Comparison of ENCODE assay signal across 1 cellular context in genomic region chr1:58802640-58803476, GRCh38.
TF ChIP-seq lines count a peak whose summit lies in the region.

No MANE protein-coding gene starts in this region.

TF ChIP-seq in HepG2, 621 proteins besides CTCF, POLR2A, EP300 and RAD21 (continued from another document):
- TF ChIP-seq, protein P1, sequence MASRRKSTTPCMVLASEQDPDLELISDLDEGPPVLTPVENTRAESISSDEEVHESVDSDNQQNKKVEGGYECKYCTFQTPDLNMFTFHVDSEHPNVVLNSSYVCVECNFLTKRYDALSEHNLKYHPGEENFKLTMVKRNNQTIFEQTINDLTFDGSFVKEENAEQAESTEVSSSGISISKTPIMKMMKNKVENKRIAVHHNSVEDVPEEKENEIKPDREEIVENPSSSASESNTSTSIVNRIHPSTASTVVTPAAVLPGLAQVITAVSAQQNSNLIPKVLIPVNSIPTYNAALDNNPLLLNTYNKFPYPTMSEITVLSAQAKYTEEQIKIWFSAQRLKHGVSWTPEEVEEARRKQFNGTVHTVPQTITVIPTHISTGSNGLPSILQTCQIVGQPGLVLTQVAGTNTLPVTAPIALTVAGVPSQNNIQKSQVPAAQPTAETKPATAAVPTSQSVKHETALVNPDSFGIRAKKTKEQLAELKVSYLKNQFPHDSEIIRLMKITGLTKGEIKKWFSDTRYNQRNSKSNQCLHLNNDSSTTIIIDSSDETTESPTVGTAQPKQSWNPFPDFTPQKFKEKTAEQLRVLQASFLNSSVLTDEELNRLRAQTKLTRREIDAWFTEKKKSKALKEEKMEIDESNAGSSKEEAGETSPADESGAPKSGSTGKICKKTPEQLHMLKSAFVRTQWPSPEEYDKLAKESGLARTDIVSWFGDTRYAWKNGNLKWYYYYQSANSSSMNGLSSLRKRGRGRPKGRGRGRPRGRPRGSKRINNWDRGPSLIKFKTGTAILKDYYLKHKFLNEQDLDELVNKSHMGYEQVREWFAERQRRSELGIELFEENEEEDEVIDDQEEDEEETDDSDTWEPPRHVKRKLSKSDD (CRISPR knock-in tag; IDR thresholded peaks at IDR 0.05; ENCODE audit: low read depth), result no peak
- no peak for TF ChIP-seq MYNN (CRISPR knock-in tag; IDR thresholded peaks at IDR 0.05; ENCODE audit: low read depth)
- TF ChIP-seq ZNF569 (CRISPR knock-in tag; IDR thresholded peaks at IDR 0.05; ENCODE audit: borderline replicate concordance), result no peak
- TF ChIP-seq CREB1 (IDR thresholded peaks at IDR 0.05), result peak; percentile 75
- no peak for TF ChIP-seq CREB1 (CRISPR knock-in tag; IDR thresholded peaks at IDR 0.05)
- TF ChIP-seq ZSCAN12 (CRISPR knock-in tag; IDR thresholded peaks at IDR 0.05), result no peak
- TF ChIP-seq DBP (CRISPR knock-in tag; IDR thresholded peaks at IDR 0.05; ENCODE audit: not compliant biosample characterization), result no peak
- TF ChIP-seq GMEB2 (CRISPR knock-in tag; IDR thresholded peaks at IDR 0.05; ENCODE audit: low read depth), result no peak
- no peak for TF ChIP-seq TFE3 (CRISPR knock-in tag; IDR thresholded peaks at IDR 0.05)
- peak; percentile 28; the same call in 1 of the 2 replicates for TF ChIP-seq RXRB (CRISPR knock-in tag; IDR thresholded peaks at IDR 0.05; ENCODE audit: borderline replicate concordance)
- TF ChIP-seq SP5 (CRISPR knock-in tag; IDR thresholded peaks at IDR 0.05; ENCODE audit: borderline replicate concordance, low read depth), result no peak
- no peak for TF ChIP-seq KMT2B (CRISPR knock-in tag; IDR thresholded peaks at IDR 0.05)
- no peak for TF ChIP-seq KDM3A (CRISPR knock-in tag; IDR thresholded peaks at IDR 0.05; ENCODE audit: low read depth)
- TF ChIP-seq MED13 (CRISPR knock-in tag; IDR thresholded peaks at IDR 0.05), result no peak
- TF ChIP-seq PPARG (CRISPR knock-in tag; conservative IDR thresholded peaks at IDR 0.05), result peak; percentile 64
- TF ChIP-seq TAF1 (CRISPR knock-in tag; IDR thresholded peaks at IDR 0.05), result no peak
- no peak for TF ChIP-seq DPF2 (CRISPR knock-in tag; IDR thresholded peaks at IDR 0.05; ENCODE audit: borderline replicate concordance, low read depth)
- TF ChIP-seq SATB2 (CRISPR knock-in tag; IDR thresholded peaks at IDR 0.05), result no peak
